Comparison of ENCODE assay signal across 8 cellular contexts in genomic region chr17:64200080-64201042, GRCh38.
DNase-seq lines count a peak whose midpoint lies in the region; ATAC-seq and TF ChIP-seq lines count a peak whose summit lies in the region.
"Had no signal": no experiment of that assay in that cellular context is flagged by ENCODE, and none has a peak within 500 bp of the region (broad histone marks: within the 10 kb centered on the region; RNA-seq: fewer than 3 reads in every experiment).

No MANE protein-coding gene starts in this region.

- H3K4me2 ChIP-seq in MM.1S (ENCODE audit: low read depth, low read length) = peak overlapping the region; percentile 0; the same call in 1 of the 2 replicates
- H3K4me2 ChIP-seq in osteoblast (ENCODE audit: insufficient read depth, low read length) = peak overlapping the region; percentile 12

- H3K4me3 ChIP-seq in MM.1S (ENCODE audit: low read length) (no peak overlapping the region), osteoblast (ENCODE audit: insufficient read depth, low read length) (no peak overlapping the region)

- H2AFZ ChIP-seq in MM.1S (ENCODE audit: low read length) (no peak overlapping the region), osteoblast (ENCODE audit: low read length) (no peak overlapping the region)

- DNase-seq in GM13977 (ENCODE audit: low spot score) = peak; percentile 24
- DNase-seq in MM.1S = peak; percentile 23
- DNase-seq in astrocyte of the hippocampus (ENCODE audit: low read depth, low spot score) = peak; percentile 35
- no peak for DNase-seq in osteoblast (ENCODE audit: insufficient read length, low spot score, missing footprints)
- DNase-seq: occipital lobe had no signal

- H3K27ac ChIP-seq in MM.1S (ENCODE audit: low read length) = peak overlapping the region; percentile 7; the same call in 1 of the 2 replicates
- no peak overlapping the region for H3K27ac ChIP-seq in osteoblast (ENCODE audit: low read depth, low read length)

- peaks cover 43% of the 10 kb centered on the region for H3K4me1 ChIP-seq in MM.1S (ENCODE audit: low read length)
- peaks cover 51% of the 10 kb centered on the region for H3K4me1 ChIP-seq in osteoblast (ENCODE audit: insufficient read depth, low read length)

- H3K9me2 ChIP-seq in MM.1S (replicated peaks; ENCODE audit: insufficient read depth, low read length) = no peaks in the 10 kb centered on the region

- H3K27me3 ChIP-seq in MM.1S (replicated peaks; ENCODE audit: insufficient read depth, low read length) (no peaks in the 10 kb centered on the region), osteoblast (ENCODE audit: insufficient read depth, low read length) (no peaks in the 10 kb centered on the region)

- H3K9me3 ChIP-seq in MM.1S (replicated peaks; ENCODE audit: insufficient read depth, low read length) (no peaks in the 10 kb centered on the region), osteoblast (ENCODE audit: low read depth, low read length) (no peaks in the 10 kb centered on the region)

- H3K9ac ChIP-seq in MM.1S (ENCODE audit: low read length) = no peak overlapping the region

- H4K20me1 ChIP-seq in MM.1S (ENCODE audit: insufficient read depth, low read length) (no peaks in the 10 kb centered on the region), osteoblast (ENCODE audit: insufficient read depth, low read length) (peaks cover 2% of the 10 kb centered on the region)

- H3F3A ChIP-seq in MM.1S (ENCODE audit: insufficient read depth, low read length) = peaks cover 8% of the 10 kb centered on the region

- in situ Hi-C loops in GM13977 (cut with MboI; ENCODE audit: low pct_unique_long_range_greater_than_20kb, low sequenced_read_pairs, unreplicated experiment) = no loop called here

- H3K36me3 ChIP-seq in MM.1S (replicated peaks; ENCODE audit: insufficient read depth, low read length) (no peaks in the 10 kb centered on the region), osteoblast (ENCODE audit: insufficient read depth, low read length) (no peaks in the 10 kb centered on the region)

- H3K79me2 ChIP-seq in MM.1S (ENCODE audit: low read length) (peaks cover 43% of the 10 kb centered on the region), osteoblast (ENCODE audit: insufficient read depth, low read length) (peaks cover 24% of the 10 kb centered on the region)

- no peak for TF ChIP-seq CTCF in GM13977 (IDR thresholded peaks at IDR 0.05; ENCODE audit: extremely low read depth, insufficient read depth, missing control alignments)
- no peak for TF ChIP-seq CTCF in MM.1S (IDR thresholded peaks at IDR 0.05; ENCODE audit: low read length)
- no peak for TF ChIP-seq CTCF in osteoblast (IDR thresholded peaks at IDR 0.05; ENCODE audit: extremely low read depth, low read depth, low read length)

- ATAC-seq in HG03097 (IDR thresholded peaks at IDR 0.05; ENCODE audit: low FRiP score, unreplicated experiment) = no peak
- no peak for ATAC-seq in HG03196 (IDR thresholded peaks at IDR 0.05; ENCODE audit: unreplicated experiment)
- no peak for ATAC-seq in HG03095 (IDR thresholded peaks at IDR 0.05; ENCODE audit: unreplicated experiment)
